In the genomic region with DNA sequence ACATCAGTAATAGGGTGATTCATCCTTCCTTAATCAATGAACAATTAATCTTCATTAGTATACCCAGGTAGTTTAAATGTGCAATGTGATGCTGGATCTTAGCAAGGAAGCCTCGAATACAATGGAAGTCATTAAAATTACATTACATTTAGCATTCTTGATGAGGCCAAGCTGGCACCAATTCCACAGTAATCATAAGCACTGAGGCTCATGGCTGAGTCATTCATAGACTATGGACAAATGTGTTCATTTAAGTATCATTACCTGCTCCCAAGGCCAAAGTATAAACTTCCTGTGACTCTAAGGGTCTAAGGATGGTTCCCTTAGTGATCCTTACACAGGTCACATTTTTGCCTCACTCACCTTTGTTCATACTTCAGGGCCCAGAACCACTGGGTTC, we compare ENCODE assay signal across 26 cellular contexts.
A peak's percentile ranks its signal among the peaks of the same experiment; 100 is the strongest.
DNase-seq lines count a peak whose midpoint lies in the region; ATAC-seq and TF ChIP-seq lines count a peak whose summit lies in the region.
"Had no signal": no experiment of that assay in that cellular context is flagged by ENCODE, and none has a peak within 500 bp of the region (broad histone marks: within the 10 kb centered on the region; RNA-seq: fewer than 3 reads in every experiment).

No MANE protein-coding gene starts in this region.

- no peak overlapping the region for H3K4me3 Mint-ChIP-seq in effector memory CD8-positive, alpha-beta T cell
- H3K4me3 Mint-ChIP-seq: activated CD8-positive, alpha-beta memory T cell treated with anti-CD3 and anti-CD28 coated beads, Interleukin-2, amount 10 ng/mL, durations not matched to agents 7 days and 5 days; activated naive CD8-positive, alpha-beta T cell treated with anti-CD3 and anti-CD28 coated beads, Interleukin-2, amount 10 ng/mL, durations not matched to agents 7 days and 5 days; activated T-cell treated with anti-CD3 and anti-CD28 coated beads, Interleukin-2, amount 50 U/mL, for 4 hours; dendritic cell treated with granulocyte-macrophage colony-stimulating factor and Interleukin-4, amounts not matched to agents 40 ng/mL and 50 ng/mL, for 4 days; H9; nephron; stimulated activated effector memory CD8-positive, alpha-beta T cell treated with anti-CD3 and anti-CD28 coated beads, Interleukin-12 subunit alpha, Interleukin-12 subunit beta, amount 100 ng/mL, for 72 hours had no signal

- DNase-seq in EL: peak; percentile 23
- peak; percentile 43 for DNase-seq in M059J (ENCODE audit: low read depth)
- peak; percentile 26 for DNase-seq in astrocyte of the spinal cord (ENCODE audit: low read depth, low spot score)
- DNase-seq in foreskin keratinocyte: peak in 1 of 2 donors; percentile 22
- no peak for DNase-seq in DMS 273 treated with DMSO at 0.1 percent for 48 hours (lab: John Stamatoyannopoulos, UW)
- no peak for DNase-seq in effector memory CD8-positive, alpha-beta T cell
- DNase-seq: ACHN; activated CD8-positive, alpha-beta memory T cell treated with anti-CD3 and anti-CD28 coated beads, Interleukin-2, amount 10 ng/mL, durations not matched to agents 7 days and 5 days; activated gamma-delta T cell treated with Interleukin-2 at 50 U/mL for 16 hours; activated naive CD8-positive, alpha-beta T cell treated with anti-CD3 and anti-CD28 coated beads, Interleukin-2, amount 10 ng/mL, durations not matched to agents 7 days and 5 days; activated T-cell treated with anti-CD3 and anti-CD28 coated beads, Interleukin-2, amount 50 U/mL, for 4 hours; aorta; DMS79; esophagus squamous epithelium; H9; hypothalamus; left colon; NCI-H1048; NCI-H1694 treated with DMSO at 0.1 percent for 48 hours; NCI-H2171; SK-N-SH had no signal

- peaks cover 0 to 6% of the 10 kb centered on the region in 2 donors for H3K9me3 Mint-ChIP-seq in effector memory CD8-positive, alpha-beta T cell
- H3K9me3 Mint-ChIP-seq: H9 had no signal

- no peaks in the 10 kb centered on the region for H3K4me1 Mint-ChIP-seq in effector memory CD8-positive, alpha-beta T cell (ENCODE audit: low read depth in 2 of 2)
- H3K4me1 Mint-ChIP-seq: activated CD8-positive, alpha-beta memory T cell treated with anti-CD3 and anti-CD28 coated beads, Interleukin-2, amount 10 ng/mL, durations not matched to agents 7 days and 5 days; activated naive CD8-positive, alpha-beta T cell treated with anti-CD3 and anti-CD28 coated beads, Interleukin-2, amount 10 ng/mL, durations not matched to agents 7 days and 5 days; H9; nephron; stimulated activated effector memory CD8-positive, alpha-beta T cell treated with anti-CD3 and anti-CD28 coated beads, Interleukin-12 subunit alpha, Interleukin-12 subunit beta, amount 100 ng/mL, for 72 hours had no signal

- H3K36me3 Mint-ChIP-seq in effector memory CD8-positive, alpha-beta T cell (ENCODE audit: insufficient read depth): no peaks in the 10 kb centered on the region
- H3K36me3 Mint-ChIP-seq: activated CD8-positive, alpha-beta memory T cell treated with anti-CD3 and anti-CD28 coated beads, Interleukin-2, amount 10 ng/mL, durations not matched to agents 7 days and 5 days; activated naive CD8-positive, alpha-beta T cell treated with anti-CD3 and anti-CD28 coated beads, Interleukin-2, amount 10 ng/mL, durations not matched to agents 7 days and 5 days; stimulated activated effector memory CD8-positive, alpha-beta T cell treated with anti-CD3 and anti-CD28 coated beads, Interleukin-12 subunit alpha, Interleukin-12 subunit beta, amount 100 ng/mL, for 72 hours had no signal

- peak; percentile 53 for ATAC-seq in foreskin keratinocyte
- ATAC-seq in effector memory CD8-positive, alpha-beta T cell (replicated peaks): no peak
- ATAC-seq in HG02588 (IDR thresholded peaks at IDR 0.05; ENCODE audit: unreplicated experiment): no peak
- ATAC-seq: activated CD8-positive, alpha-beta memory T cell treated with anti-CD3 and anti-CD28 coated beads, Interleukin-2, amount 10 ng/mL, durations not matched to agents 7 days and 5 days; activated T-cell treated with anti-CD3 and anti-CD28 coated beads, Interleukin-2, amount 50 U/mL, for 4 hours; left colon; stimulated activated effector memory CD8-positive, alpha-beta T cell treated with anti-CD3 and anti-CD28 coated beads, Interleukin-12 subunit alpha, Interleukin-12 subunit beta, amount 100 ng/mL, for 72 hours had no signal

- H3K4me1 ChIP-seq in foreskin keratinocyte: no peaks in the 10 kb centered on the region
- H3K4me1 ChIP-seq: esophagus squamous epithelium, tibial nerve had no signal

- H3K27ac ChIP-seq in foreskin keratinocyte: no peak overlapping the region
- H3K27ac ChIP-seq: esophagus squamous epithelium, tibial nerve had no signal

- H3K27me3 Mint-ChIP-seq in effector memory CD8-positive, alpha-beta T cell: no peaks in the 10 kb centered on the region
- H3K27me3 Mint-ChIP-seq: activated CD8-positive, alpha-beta memory T cell treated with anti-CD3 and anti-CD28 coated beads, Interleukin-2, amount 10 ng/mL, durations not matched to agents 7 days and 5 days; activated naive CD8-positive, alpha-beta T cell treated with anti-CD3 and anti-CD28 coated beads, Interleukin-2, amount 10 ng/mL, durations not matched to agents 7 days and 5 days; dendritic cell treated with granulocyte-macrophage colony-stimulating factor and Interleukin-4, amounts not matched to agents 40 ng/mL and 50 ng/mL, for 4 days had no signal

- no peak for TF ChIP-seq CTCF in astrocyte of the spinal cord (IDR thresholded peaks at IDR 0.05; ENCODE audit: low read depth, low read length)
- TF ChIP-seq CTCF in foreskin keratinocyte (conservative IDR thresholded peaks at IDR 0.05): no peak

- no peaks in the 10 kb centered on the region for H3K27me3 ChIP-seq in foreskin keratinocyte
- H3K27me3 ChIP-seq: esophagus squamous epithelium, tibial nerve had no signal

- H3K27ac Mint-ChIP-seq in effector memory CD8-positive, alpha-beta T cell: no peak overlapping the region
- H3K27ac Mint-ChIP-seq: activated CD8-positive, alpha-beta memory T cell treated with anti-CD3 and anti-CD28 coated beads, Interleukin-2, amount 10 ng/mL, durations not matched to agents 7 days and 5 days; activated naive CD8-positive, alpha-beta T cell treated with anti-CD3 and anti-CD28 coated beads, Interleukin-2, amount 10 ng/mL, durations not matched to agents 7 days and 5 days; dendritic cell treated with granulocyte-macrophage colony-stimulating factor and Interleukin-4, amounts not matched to agents 40 ng/mL and 50 ng/mL, for 4 days; H9; nephron; stimulated activated effector memory CD8-positive, alpha-beta T cell treated with anti-CD3 and anti-CD28 coated beads, Interleukin-12 subunit alpha, Interleukin-12 subunit beta, amount 100 ng/mL, for 72 hours had no signal

- H3K4me3 ChIP-seq in astrocyte of the spinal cord (ENCODE audit: low read depth, low read length): no peak overlapping the region
- H3K4me3 ChIP-seq: esophagus squamous epithelium, tibial nerve had no signal

- in situ Hi-C loops in astrocyte of the spinal cord (cut with HindIII; ENCODE audit: low sequenced_read_pairs): no loop called here

Comparison
In these comparisons a context has a peak if more than half of its experiments do, and no peak if none do; other contexts are left out.
1. DNase-seq: peak in EL (single experiment), M059J (single experiment) and astrocyte of the spinal cord (single experiment); none in DMS 273 treated with DMSO at 0.1 percent for 48 hours (single experiment) and effector memory CD8-positive, alpha-beta T cell (0 of 3).